ENCODE assay signal across 9 cellular contexts in genomic region chr7:148527717-148528168, GRCh38.
DNase-seq lines count a peak whose midpoint lies in the region; ATAC-seq and TF ChIP-seq lines count a peak whose summit lies in the region.
"Had no signal": no experiment of that assay in that cellular context is flagged by ENCODE, and none has a peak within 500 bp of the region (broad histone marks: within the 10 kb centered on the region; RNA-seq: fewer than 3 reads in every experiment).

No MANE protein-coding gene starts in this region.

- H3K9ac ChIP-seq in neural progenitor cell: no peak overlapping the region

- H3K27me3 ChIP-seq in neural progenitor cell (no peaks in the 10 kb centered on the region), suprapubic skin (no peaks in the 10 kb centered on the region)

- intact Hi-C loops in activated CD8-positive, alpha-beta T cell treated with anti-CD3 and anti-CD28 coated beads for 36 hours (cut with micrococcal nuclease): loop anchor here (2.0 kb wide), 1 partner anchor 23 kb away; no protein-coding TSS in a partner anchor

- WGBS in suprapubic skin: 54% methylated on average over 6 of the region's 6 CpGs

- H3K4me2 ChIP-seq in neural progenitor cell: no peak overlapping the region

- peak; percentile 80 for TF ChIP-seq CTCF in activated CD8-positive, alpha-beta T cell treated with anti-CD3 and anti-CD28 coated beads for 36 hours (IDR thresholded peaks at IDR 0.05)
- TF ChIP-seq CTCF in epithelial cell of proximal tubule (conservative IDR thresholded peaks at IDR 0.05; ENCODE audit: low read depth, low read length) (peak; percentile 96), neural progenitor cell (IDR thresholded peaks at IDR 0.05) (peak; percentile 60), suprapubic skin (IDR thresholded peaks at IDR 0.05) (peak; percentile 3 to 63)

- H3K79me2 ChIP-seq in neural progenitor cell (ENCODE audit: low read depth): no peaks in the 10 kb centered on the region

- no peak overlapping the region for H3K27ac Mint-ChIP-seq in activated CD8-positive, alpha-beta T cell treated with anti-CD3 and anti-CD28 coated beads for 36 hours
- no peak overlapping the region for H3K27ac Mint-ChIP-seq in neural progenitor cell
- H3K27ac Mint-ChIP-seq: dendritic cell treated with granulocyte-macrophage colony-stimulating factor and Interleukin-4, amounts not matched to agents 40 ng/mL and 50 ng/mL, for 4 days had no signal

- H3K4me3 ChIP-seq in epithelial cell of proximal tubule (ENCODE audit: low read depth, low read length) (no peak overlapping the region), neural progenitor cell (no peak overlapping the region), suprapubic skin (no peak overlapping the region)

- no peak for TF ChIP-seq EP300 in suprapubic skin (IDR thresholded peaks at IDR 0.05)

- ATAC-seq in GM19351 (IDR thresholded peaks at IDR 0.05; ENCODE audit: unreplicated experiment) (peak; percentile 93), HG03378 (IDR thresholded peaks at IDR 0.05; ENCODE audit: unreplicated experiment) (peak; percentile 98)
- peak; percentile 100 for ATAC-seq in activated CD8-positive, alpha-beta T cell treated with anti-CD3 and anti-CD28 coated beads for 36 hours

- H4K20me1 ChIP-seq in neural progenitor cell (ENCODE audit: low read depth): no peaks in the 10 kb centered on the region

- H3K36me3 ChIP-seq in neural progenitor cell: no peaks in the 10 kb centered on the region
- H3K36me3 ChIP-seq in suprapubic skin: no peaks in the 10 kb centered on the region

- TF ChIP-seq POLR2A in suprapubic skin (IDR thresholded peaks at IDR 0.05): no peak

- H3K36me3 Mint-ChIP-seq in activated CD8-positive, alpha-beta T cell treated with anti-CD3 and anti-CD28 coated beads for 36 hours (ENCODE audit: low read depth): no peaks in the 10 kb centered on the region
- H3K36me3 Mint-ChIP-seq in neural progenitor cell: no peaks in the 10 kb centered on the region

- H3F3A ChIP-seq in neural progenitor cell (ENCODE audit: low read depth): no peaks in the 10 kb centered on the region

- no peaks in the 10 kb centered on the region for H3K9me3 Mint-ChIP-seq in activated CD8-positive, alpha-beta T cell treated with anti-CD3 and anti-CD28 coated beads for 36 hours
- peaks cover 2% of the 10 kb centered on the region for H3K9me3 Mint-ChIP-seq in neural progenitor cell
- H3K9me3 Mint-ChIP-seq: dendritic cell treated with granulocyte-macrophage colony-stimulating factor and Interleukin-4, amounts not matched to agents 40 ng/mL and 50 ng/mL, for 4 days had no signal

- no peak overlapping the region for H2AFZ ChIP-seq in neural progenitor cell (replicated peaks)

- H3K9me3 ChIP-seq in neural progenitor cell (ENCODE audit: low read depth): no peaks in the 10 kb centered on the region
- H3K9me3 ChIP-seq in suprapubic skin: no peaks in the 10 kb centered on the region

- no peaks in the 10 kb centered on the region for H3K4me1 ChIP-seq in neural progenitor cell
- no peaks in the 10 kb centered on the region for H3K4me1 ChIP-seq in suprapubic skin

- peaks cover 2% of the 10 kb centered on the region for H3K4me1 Mint-ChIP-seq in activated CD8-positive, alpha-beta T cell treated with anti-CD3 and anti-CD28 coated beads for 36 hours (ENCODE audit: low read depth)
- peaks cover 17% of the 10 kb centered on the region for H3K4me1 Mint-ChIP-seq in neural progenitor cell

- DNase-seq in COR-L47 (lab: John Stamatoyannopoulos, UW) (peak; percentile 79), NCI-H526 treated with DMSO at 0.1 percent for 48 hours (lab: John Stamatoyannopoulos, UW) (peak; percentile 85), epithelial cell of proximal tubule (ENCODE audit: low read depth) (peak; percentile 63), neural progenitor cell (ENCODE audit: low spot score) (peak; percentile 72), suprapubic skin (ENCODE audit: low spot score in 2 of 2) (peak in 1 of 2 donors; percentile 75)
- peak; percentile 96 for DNase-seq in activated CD8-positive, alpha-beta T cell treated with anti-CD3 and anti-CD28 coated beads for 36 hours

- H3K27me3 Mint-ChIP-seq in activated CD8-positive, alpha-beta T cell treated with anti-CD3 and anti-CD28 coated beads for 36 hours: peaks cover 30% of the 10 kb centered on the region
- H3K27me3 Mint-ChIP-seq in neural progenitor cell (ENCODE audit: insufficient read depth, low read depth): peaks cover 9% of the 10 kb centered on the region

- H3K27ac ChIP-seq in neural progenitor cell: no peak overlapping the region
- H3K27ac ChIP-seq in suprapubic skin: no peak overlapping the region

- CTCF ChIA-PET in activated CD8-positive, alpha-beta T cell treated with anti-CD3 and anti-CD28 coated beads for 36 hours (lab: Charles Lee): interaction anchor here (0.7 to 3.2 kb wide), 11 partner anchors 9 to 263 kb away, joined by 3 to 31 read pairs (median 3); no protein-coding TSS in a partner anchor

- H3K4me3 Mint-ChIP-seq in activated CD8-positive, alpha-beta T cell treated with anti-CD3 and anti-CD28 coated beads for 36 hours: no peak overlapping the region
- H3K4me3 Mint-ChIP-seq in neural progenitor cell: no peak overlapping the region
- H3K4me3 Mint-ChIP-seq: dendritic cell treated with granulocyte-macrophage colony-stimulating factor and Interleukin-4, amounts not matched to agents 40 ng/mL and 50 ng/mL, for 4 days had no signal

- POLR2A ChIA-PET in activated CD8-positive, alpha-beta T cell treated with anti-CD3 and anti-CD28 coated beads for 36 hours (lab: Charles Lee): no interaction called here

Comparison
In these comparisons a context has a peak if more than half of its experiments do, and no peak if none do; other contexts are left out.
1. CTCF ChIP-seq: peak in every context shown above with its lines; median percentile 96 in epithelial cell of proximal tubule; 80 in activated CD8-positive, alpha-beta T cell treated with anti-CD3 and anti-CD28 coated beads for 36 hours; 60 in neural progenitor cell; 33 in suprapubic skin.